Comparison of ENCODE assay signal across 15 cellular contexts in the genomic region with DNA sequence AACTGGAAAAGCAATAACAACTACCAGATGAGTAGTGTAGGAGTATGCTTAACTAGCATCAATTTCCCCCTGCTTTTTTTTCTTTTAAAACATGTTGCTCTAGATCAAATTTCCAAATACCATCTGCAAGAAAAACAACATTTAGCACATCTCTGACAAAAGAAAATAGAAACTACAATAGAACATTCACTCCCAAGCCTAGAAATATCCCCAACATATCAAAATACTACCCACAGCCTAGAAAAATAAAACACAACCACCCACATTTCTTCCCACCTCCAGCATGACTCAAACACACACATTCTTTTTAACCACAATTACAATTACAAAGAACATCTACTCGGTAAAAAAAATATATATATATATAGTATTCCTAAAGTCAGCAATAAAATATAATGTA.
"Had no signal": no experiment of that assay in that cellular context is flagged by ENCODE, and none has a peak within 500 bp of the region (broad histone marks: within the 10 kb centered on the region; RNA-seq: fewer than 3 reads in every experiment).

No MANE protein-coding gene starts in this region.

- H3K27ac ChIP-seq: gastroesophageal sphincter, hepatocyte, neutrophil, right atrium auricular region, transverse colon had no signal

- H3K4me1 ChIP-seq: gastroesophageal sphincter, right atrium auricular region, transverse colon had no signal

- H3K27me3 Mint-ChIP-seq: brain had no signal

- H3K36me3 ChIP-seq: gastroesophageal sphincter, neutrophil, right atrium auricular region, transverse colon had no signal

- H3K9me3 ChIP-seq: gastroesophageal sphincter, neutrophil, right atrium auricular region, transverse colon had no signal

- H3K79me2 ChIP-seq: hepatocyte had no signal

- H3K36me3 Mint-ChIP-seq: brain; naive thymus-derived CD4-positive, alpha-beta T cell; stimulated activated effector memory CD8-positive, alpha-beta T cell treated with anti-CD3 and anti-CD28 coated beads, Interleukin-12 subunit alpha, Interleukin-12 subunit beta, amount 100 ng/mL, for 72 hours had no signal

- H3K9me3 Mint-ChIP-seq: activated CD4-positive, alpha-beta memory T cell treated with anti-CD3 and anti-CD28 coated beads, Interleukin-2, amount 10 ng/mL, durations not matched to agents 7 days and 5 days; activated T-helper 1 cell treated with anti-CD3 and anti-CD28 coated beads, Interleukin-12 subunit alpha, Interleukin-12 subunit beta, Interleukin-2, Interleukin-4 antibody, amounts not matched to agents 30 ng/mL and 10 ng/mL and 1 ng/mL, durations not matched to agents 14 hours and 24 hours and 36 hours; brain; stimulated activated effector memory CD8-positive, alpha-beta T cell treated with anti-CD3 and anti-CD28 coated beads, Interleukin-12 subunit alpha, Interleukin-12 subunit beta, amount 100 ng/mL, for 72 hours had no signal

- H3K4me3 ChIP-seq: gastroesophageal sphincter, hepatocyte, right atrium auricular region, smooth muscle cell, transverse colon had no signal

- H3K27ac Mint-ChIP-seq: activated CD4-positive, alpha-beta memory T cell treated with anti-CD3 and anti-CD28 coated beads, Interleukin-2, amount 10 ng/mL, durations not matched to agents 7 days and 5 days; activated T-helper 1 cell treated with anti-CD3 and anti-CD28 coated beads, Interleukin-12 subunit alpha, Interleukin-12 subunit beta, Interleukin-2, Interleukin-4 antibody, amounts not matched to agents 30 ng/mL and 10 ng/mL and 1 ng/mL, durations not matched to agents 14 hours and 24 hours and 36 hours; brain; naive thymus-derived CD4-positive, alpha-beta T cell; stimulated activated effector memory CD8-positive, alpha-beta T cell treated with anti-CD3 and anti-CD28 coated beads, Interleukin-12 subunit alpha, Interleukin-12 subunit beta, amount 100 ng/mL, for 72 hours had no signal

- H2AFZ ChIP-seq: hepatocyte had no signal

- ATAC-seq: gastroesophageal sphincter; naive thymus-derived CD4-positive, alpha-beta T cell; stimulated activated effector memory CD8-positive, alpha-beta T cell treated with anti-CD3 and anti-CD28 coated beads, Interleukin-12 subunit alpha, Interleukin-12 subunit beta, amount 100 ng/mL, for 72 hours had no signal

- H3K27me3 ChIP-seq: gastroesophageal sphincter, hepatocyte, neutrophil, right atrium auricular region, transverse colon had no signal

- H3K4me3 Mint-ChIP-seq: activated CD4-positive, alpha-beta memory T cell treated with anti-CD3 and anti-CD28 coated beads, Interleukin-2, amount 10 ng/mL, durations not matched to agents 7 days and 5 days; activated T-helper 1 cell treated with anti-CD3 and anti-CD28 coated beads, Interleukin-12 subunit alpha, Interleukin-12 subunit beta, Interleukin-2, Interleukin-4 antibody, amounts not matched to agents 30 ng/mL and 10 ng/mL and 1 ng/mL, durations not matched to agents 14 hours and 24 hours and 36 hours; brain; naive thymus-derived CD4-positive, alpha-beta T cell; stimulated activated effector memory CD8-positive, alpha-beta T cell treated with anti-CD3 and anti-CD28 coated beads, Interleukin-12 subunit alpha, Interleukin-12 subunit beta, amount 100 ng/mL, for 72 hours had no signal

- H3K4me1 Mint-ChIP-seq: activated CD4-positive, alpha-beta memory T cell treated with anti-CD3 and anti-CD28 coated beads, Interleukin-2, amount 10 ng/mL, durations not matched to agents 7 days and 5 days; naive thymus-derived CD4-positive, alpha-beta T cell; stimulated activated effector memory CD8-positive, alpha-beta T cell treated with anti-CD3 and anti-CD28 coated beads, Interleukin-12 subunit alpha, Interleukin-12 subunit beta, amount 100 ng/mL, for 72 hours had no signal

- FAIRE-seq: colon had no signal

- DNase-seq: activated CD4-positive, alpha-beta memory T cell treated with anti-CD3 and anti-CD28 coated beads, Interleukin-2, amount 10 ng/mL, durations not matched to agents 7 days and 5 days; activated naive CD4-positive, alpha-beta T cell treated with Interleukin-2 at 50 U/mL for 16 hours; midbrain; naive thymus-derived CD4-positive, alpha-beta T cell; posterior cingulate gyrus; transverse colon had no signal

- H3K4me2 ChIP-seq: hepatocyte, smooth muscle cell had no signal
